8 cellular contexts compared by ENCODE assay signal in genomic region chr7:137953692-137954470, GRCh38. TPM values are rescaled to one million over a fixed set of nuclear protein-coding genes. Genes with fewer than 3 reads are reported as not detected.
A peak's percentile ranks its signal among the peaks of the same experiment; 100 is the strongest.
DNase-seq lines count a peak whose midpoint lies in the region; FAIRE-seq and TF ChIP-seq lines count a peak whose summit lies in the region.

No MANE protein-coding gene starts in this region.

- peaks cover 4 to 41% (median 26%) of the 10 kb centered on the region in 5 donors for H3K4me1 ChIP-seq in subcutaneous abdominal adipose tissue (ENCODE audit: control insufficient read depth in 5 of 5, insufficient read depth in 5 of 5, low read length in 5 of 5)

- no peak for TF ChIP-seq POLR2A in GM12892 (IDR thresholded peaks at IDR 0.05; ENCODE audit: low read depth, low read length)

- H3K27me3 ChIP-seq in subcutaneous abdominal adipose tissue (ENCODE audit: control insufficient read depth in 5 of 5, insufficient read depth in 4 of 5, low read length in 5 of 5) (no peaks in the 10 kb centered on the region), H7 (ENCODE audit: control insufficient read depth, insufficient read depth, low read length) (no peaks in the 10 kb centered on the region)

- H3K36me3 ChIP-seq in subcutaneous abdominal adipose tissue (ENCODE audit: control insufficient read depth in 5 of 5, insufficient read depth in 5 of 5, low read length in 5 of 5): peaks cover 0 to 2% (median 0%) of the 10 kb centered on the region in 5 donors
- no peaks in the 10 kb centered on the region for H3K36me3 ChIP-seq in H7 (replicated peaks; ENCODE audit: control insufficient read depth, insufficient read depth, low read length)

- no peak overlapping the region for H3K4me3 ChIP-seq in fibroblast of the aortic adventitia (ENCODE audit: low read depth, low read length)
- H3K4me3 ChIP-seq in subcutaneous abdominal adipose tissue (ENCODE audit: low read depth in 1 of 5, low read length in 5 of 5): no peak overlapping the region
- no peak overlapping the region for H3K4me3 ChIP-seq in H7 (ENCODE audit: insufficient read depth, low read depth, low read length)

- TF ChIP-seq CTCF in fibroblast of the aortic adventitia (IDR thresholded peaks at IDR 0.05; ENCODE audit: insufficient read depth, low read length): no peak

- FAIRE-seq in GM12892 (lab: Jason Lieb, UNC): no peak

- peak overlapping the region; percentile 6 for H3K27ac ChIP-seq in subcutaneous abdominal adipose tissue (ENCODE audit: low read depth, low read length)

- peak overlapping the region in 1 of 5 donors; percentile 34 for H3K9ac ChIP-seq in subcutaneous abdominal adipose tissue (ENCODE audit: low read length in 5 of 5)

- no peaks in the 10 kb centered on the region for H3K9me3 ChIP-seq in subcutaneous abdominal adipose tissue (ENCODE audit: control insufficient read depth in 5 of 5, low read length in 5 of 5)

- peak; percentile 19 for DNase-seq in NCI-H2196 (lab: John Stamatoyannopoulos, UW; ENCODE audit: unreplicated experiment)
- no peak for DNase-seq in NCI-H2196 treated with DMSO at 0.1 percent for 48 hours (lab: John Stamatoyannopoulos, UW; ENCODE audit: unreplicated experiment)
- DNase-seq in RPMI7951 (ENCODE audit: low read depth): peak; percentile 45
- peak; percentile 35 for DNase-seq in fibroblast of the aortic adventitia (ENCODE audit: low read depth)
- no peak for DNase-seq in H7
- DNase-seq in activated CD4-positive, CD25-positive, alpha-beta regulatory T cell (lab: John Stamatoyannopoulos, UW): no peak
- DNase-seq in GM12892 (ENCODE audit: insufficient read length): no peak

RNA-seq across cellular contexts. Expression of gene CREB3L2, which starts 48.0 kb away (rescaled TPM):
- total RNA-seq in RPMI7951 (2014; rRNA removed; shearing (Covaris generic)): 21.2 and 23.8 TPM in 2 replicates
- 16.1 and 36.8 TPM in 2 replicates for total RNA-seq in fibroblast of the aortic adventitia (ENCODE audit: low replicate concordance)
- total RNA-seq in H7 (2014; rRNA removed; shearing (Covaris generic)): 11.4 and 13.0 TPM in 2 replicates
- polyA plus RNA-seq in GM12892 (2012; ENCODE audit: missing spikeins): 13.1 TPM

Comparison
In these comparisons a context has a peak if more than half of its experiments do, and no peak if none do; other contexts are left out.
1. DNase-seq: peak in NCI-H2196 (single experiment), RPMI7951 (single experiment) and fibroblast of the aortic adventitia (single experiment); none in NCI-H2196 treated with DMSO at 0.1 percent for 48 hours (single experiment), H7 (single experiment), activated CD4-positive, CD25-positive, alpha-beta regulatory T cell (0 of 4) and GM12892 (single experiment).